12 cellular contexts compared by ENCODE assay signal in the genomic region with DNA sequence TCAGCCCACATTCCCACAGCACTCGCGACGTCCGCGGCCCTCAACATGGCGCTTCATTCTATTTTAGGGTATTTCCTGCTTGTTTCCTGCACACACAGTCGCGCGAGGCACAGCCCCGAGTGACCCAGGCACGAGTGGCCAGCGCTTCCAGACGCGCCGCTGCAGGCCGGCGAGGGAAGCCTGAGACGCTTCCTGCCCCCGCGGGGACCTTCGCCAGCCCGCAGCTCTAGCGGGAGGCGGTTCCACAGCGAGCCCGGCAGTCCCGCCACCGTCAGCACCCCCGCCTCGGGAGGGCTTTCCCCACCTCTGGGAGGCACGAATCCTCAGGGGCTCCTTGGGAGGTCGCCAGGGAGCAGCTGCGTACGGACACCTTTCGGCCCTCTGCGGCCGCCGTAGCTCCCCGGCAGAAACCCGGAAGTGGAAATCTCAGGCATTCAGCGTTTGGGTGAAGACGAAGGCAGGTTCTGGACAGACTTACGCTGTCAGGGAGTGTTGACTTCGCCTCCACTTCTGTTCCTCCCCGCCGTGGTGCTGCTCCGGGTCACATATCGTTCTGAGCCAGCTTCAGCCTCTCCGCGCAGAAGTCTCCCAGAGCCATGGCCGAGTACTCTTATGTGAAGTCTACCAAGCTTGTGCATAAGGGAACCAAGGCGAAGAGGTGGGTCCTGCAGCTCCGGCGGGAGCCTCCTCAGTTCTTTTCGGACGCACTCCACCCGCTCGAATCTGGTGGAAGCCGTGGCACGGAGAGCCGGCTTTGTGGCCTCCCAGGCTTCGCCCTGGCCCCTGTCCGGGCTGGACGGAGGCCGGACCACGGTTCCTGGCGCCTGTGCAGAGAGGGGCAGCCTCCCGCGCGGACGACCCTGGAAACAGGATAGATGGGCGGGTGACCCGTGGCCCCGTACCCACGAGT.
A peak's percentile ranks its signal among the peaks of the same experiment; 100 is the strongest.
DNase-seq lines count a peak whose midpoint lies in the region; ATAC-seq, FAIRE-seq and TF ChIP-seq lines count a peak whose summit lies in the region.
"Had no signal": no experiment of that assay in that cellular context is flagged by ENCODE, and none has a peak within 500 bp of the region (broad histone marks: within the 10 kb centered on the region; RNA-seq: fewer than 3 reads in every experiment).

No MANE protein-coding gene starts in this region.

- in situ Hi-C loops in SK-MEL-5 (cut with HindIII; ENCODE audit: low pct_unique_long_range_greater_than_20kb, low sequenced_read_pairs): no loop called here

- TF ChIP-seq CTCF in GM06990 (IDR thresholded peaks at IDR 0.05; ENCODE audit: insufficient read depth, low read length, poor library complexity, severe bottlenecking): no peak
- TF ChIP-seq CTCF in right atrium auricular region (IDR thresholded peaks at IDR 0.05): no peak
- no peak for TF ChIP-seq CTCF in sigmoid colon (IDR thresholded peaks at IDR 0.05)
- no peak for TF ChIP-seq CTCF in D721Med (IDR thresholded peaks at IDR 0.05; ENCODE audit: insufficient read depth, missing control alignments)

- H3K4me1 ChIP-seq in right atrium auricular region (no peaks in the 10 kb centered on the region), sigmoid colon (no peaks in the 10 kb centered on the region)

- H3K4me3 ChIP-seq in GM06990 (replicated peaks; ENCODE audit: low read depth, low read length) (peak overlapping the region; percentile 29; the same call in 1 of the 2 replicates), right atrium auricular region (peak overlapping the region; percentile 11 to 27), sigmoid colon (peak overlapping the region in 1 of 4 donors; percentile 13)
- H3K4me3 ChIP-seq: coronary artery had no signal

- H3K27ac ChIP-seq in right atrium auricular region (no peak overlapping the region), sigmoid colon (no peak overlapping the region)
- H3K27ac ChIP-seq: coronary artery had no signal

- 63 to 81% methylated on average over 75 of the region's 75 CpGs for WGBS in sigmoid colon, 2 donors

- TF ChIP-seq POLR2A in sigmoid colon (IDR thresholded peaks at IDR 0.05): no peak

- TF ChIP-seq EP300 in sigmoid colon (IDR thresholded peaks at IDR 0.05): no peak

- H3K27me3 ChIP-seq in GM06990 (replicated peaks; ENCODE audit: control insufficient read depth, insufficient read depth, low read length): no peaks in the 10 kb centered on the region
- H3K27me3 ChIP-seq in right atrium auricular region: no peaks in the 10 kb centered on the region
- H3K27me3 ChIP-seq in sigmoid colon: no peaks in the 10 kb centered on the region

- intact Hi-C loops in sigmoid colon (cut with DNase I): no loop called here

- H3K9me3 ChIP-seq in right atrium auricular region (peaks cover 0 to 18% of the 10 kb centered on the region in 2 donors), sigmoid colon (peaks cover 0 to 18% (median 4%) of the 10 kb centered on the region in 4 donors)

- no peaks in the 10 kb centered on the region for H3K36me3 ChIP-seq in GM06990 (ENCODE audit: control insufficient read depth, insufficient read depth, low read length)
- H3K36me3 ChIP-seq in right atrium auricular region: no peaks in the 10 kb centered on the region
- no peaks in the 10 kb centered on the region for H3K36me3 ChIP-seq in sigmoid colon

- FAIRE-seq in D721Med (lab: Jason Lieb, UNC): no peak
- FAIRE-seq: keratinocyte had no signal

- no peak for ATAC-seq in HG03469 (IDR thresholded peaks at IDR 0.05; ENCODE audit: unreplicated experiment)

- no peak for DNase-seq in GM06990 (ENCODE audit: extremely low read depth, insufficient read length)
- peak; percentile 36 for DNase-seq in SK-MEL-5 (ENCODE audit: low read depth, low spot score)
- no peak for DNase-seq in right atrium auricular region (ENCODE audit: low spot score)
- DNase-seq in sigmoid colon: peak; percentile 63
- no peak for DNase-seq in D721Med (ENCODE audit: insufficient read length, low spot score)
- no peak for DNase-seq in effector CD8-positive, alpha-beta T cell (lab: John Stamatoyannopoulos, UW)
- DNase-seq: MV-4-11, naive B cell, substantia nigra had no signal

Comparison
In these comparisons a context has a peak if more than half of its experiments do, and no peak if none do; other contexts are left out.
1. DNase-seq: peak in SK-MEL-5 (single experiment) and sigmoid colon (single experiment); none in GM06990 (single experiment), right atrium auricular region (single experiment), D721Med (single experiment) and effector CD8-positive, alpha-beta T cell (single experiment).